In genomic region chr13:27852491-27852890, GRCh38 we compare ENCODE assay signal across 35 cellular contexts.
"Had no signal": no experiment of that assay in that cellular context is flagged by ENCODE, and none has a peak within 500 bp of the region (broad histone marks: within the 10 kb centered on the region; RNA-seq: fewer than 3 reads in every experiment).

No MANE protein-coding gene starts in this region.

- H3K27ac ChIP-seq: adrenal gland, body of pancreas, brain microvascular endothelial cell, breast epithelium, VCaP had no signal

- DNase-seq: activated B cell treated with CpG ODN at 0.5 μM for 24 hours; activated CD4-positive, alpha-beta memory T cell treated with anti-CD3 and anti-CD28 coated beads for 36 hours; activated CD4-positive, alpha-beta T cell treated with anti-CD3 and anti-CD28 coated beads for 4 hours; activated CD4-positive, alpha-beta T cell treated with anti-CD3 and anti-CD28 coated beads, Interleukin-2, amount 10 ng/mL, durations not matched to agents 24 days and 14 days; activated CD4-positive, alpha-beta T cell treated with anti-CD3 and anti-CD28 coated beads, Interleukin-2, amount 50 U/mL, for 1 hour; activated CD4-positive, alpha-beta T cell treated with anti-CD3 and anti-CD28 coated beads, Interleukin-2, amount 50 U/mL, for 4 hours; activated CD4-positive, CD25-positive, alpha-beta regulatory T cell treated with anti-CD3 and anti-CD28 coated beads, Interleukin-2, amount 50 U/mL, for 72 hours; activated CD8-positive, alpha-beta memory T cell treated with anti-CD3 and anti-CD28 coated beads, Interleukin-2, amount 50 U/mL, for 4 hours; activated CD8-positive, alpha-beta T cell treated with anti-CD3 and anti-CD28 coated beads for 36 hours; activated effector memory CD4-positive, alpha-beta T cell treated with anti-CD3 and anti-CD28 coated beads, Interleukin-2, amount 50 U/mL, for 16 hours; activated gamma-delta T cell treated with Interleukin-2 at 50 U/mL for 16 hours; activated naive CD4-positive, alpha-beta T cell; activated naive CD4-positive, alpha-beta T cell treated with anti-CD3 and anti-CD28 coated beads for 36 hours; activated naive CD4-positive, alpha-beta T cell treated with anti-CD3 and anti-CD28 coated beads, Interleukin-2, amount 50 U/mL, for 16 hours; activated naive CD8-positive, alpha-beta T cell treated with anti-CD3 and anti-CD28 coated beads for 36 hours; activated T-cell treated with anti-CD3 and anti-CD28 coated beads for 4 hours; activated T-cell treated with anti-CD3 and anti-CD28 coated beads, Interleukin-2, amount 50 U/mL, for 1 hour; activated T-cell treated with anti-CD3 and anti-CD28 coated beads, Interleukin-2, amount 50 U/mL, for 4 hours; activated T-cell treated with anti-CD3 and anti-CD28 coated beads, Interleukin-2, amount 50 U/mL, for 72 hours; adrenal gland; amniotic stem cell; aorta; body of pancreas; brain microvascular endothelial cell; central memory CD4-positive, alpha-beta T cell; T-helper 1 cell; T-helper 2 cell; T-helper 9 cell had no signal

- H3K36me3 Mint-ChIP-seq: activated CD4-positive, alpha-beta memory T cell treated with anti-CD3 and anti-CD28 coated beads for 36 hours; activated naive CD4-positive, alpha-beta T cell treated with anti-CD3 and anti-CD28 coated beads, Interleukin-2, amount 50 U/mL, for 72 hours; activated naive CD8-positive, alpha-beta T cell treated with anti-CD3 and anti-CD28 coated beads for 36 hours had no signal

- H3K27ac Mint-ChIP-seq: activated B cell treated with CpG ODN at 0.5 μM for 24 hours; activated CD4-positive, alpha-beta memory T cell treated with anti-CD3 and anti-CD28 coated beads for 36 hours; activated CD4-positive, alpha-beta T cell treated with anti-CD3 and anti-CD28 coated beads, Interleukin-2, amount 10 ng/mL, durations not matched to agents 24 days and 14 days; activated CD8-positive, alpha-beta T cell treated with anti-CD3 and anti-CD28 coated beads for 36 hours; activated naive CD4-positive, alpha-beta T cell treated with anti-CD3 and anti-CD28 coated beads for 36 hours; activated naive CD4-positive, alpha-beta T cell treated with anti-CD3 and anti-CD28 coated beads, Interleukin-2, amount 50 U/mL, for 72 hours; activated naive CD8-positive, alpha-beta T cell treated with anti-CD3 and anti-CD28 coated beads for 36 hours; activated T-cell treated with anti-CD3 and anti-CD28 coated beads, Interleukin-2, amount 50 U/mL, for 72 hours; activated T-helper 1 cell treated with anti-CD3 and anti-CD28 coated beads, Interleukin-12 subunit alpha, Interleukin-12 subunit beta, Interleukin-2, Interleukin-4 antibody, amounts not matched to agents 30 ng/mL and 10 ng/mL and 1 ng/mL, durations not matched to agents 14 hours and 24 hours and 36 hours; activated T-helper 17 cell treated with anti-CD3 and anti-CD28 coated beads, Interleukin-2, amount 50 U/mL, for 72 hours; T-helper 1 cell treated with Interleukin-12 subunit alpha and Interleukin-12 subunit beta and Interleukin-4 antibody, amounts not matched to agents 30 μg/mL and 1 μg/mL, for 36 hours; T-helper 2 cell treated with Interferon-gamma antibody and Interleukin-4, amounts not matched to agents 5 μg/mL and 100 μg/mL, for 36 hours had no signal

- ATAC-seq: activated CD8-positive, alpha-beta T cell treated with anti-CD3 and anti-CD28 coated beads for 36 hours; activated naive CD4-positive, alpha-beta T cell treated with anti-CD3 and anti-CD28 coated beads, Interleukin-2, amount 50 U/mL, for 72 hours; activated T-cell treated with anti-CD3 and anti-CD28 coated beads, Interleukin-2, amount 50 U/mL, for 4 hours; activated T-cell treated with anti-CD3 and anti-CD28 coated beads, Interleukin-2, amount 50 U/mL, for 72 hours; activated T-helper 17 cell treated with anti-CD3 and anti-CD28 coated beads, Interleukin-2, amount 50 U/mL, for 72 hours had no signal

- H3K4me1 ChIP-seq: adrenal gland, breast epithelium had no signal

- H3K9me3 Mint-ChIP-seq: activated B cell treated with CpG ODN at 0.5 μM for 24 hours; activated CD4-positive, alpha-beta memory T cell treated with anti-CD3 and anti-CD28 coated beads for 36 hours; activated CD4-positive, alpha-beta T cell treated with anti-CD3 and anti-CD28 coated beads, Interleukin-2, amount 10 ng/mL, durations not matched to agents 24 days and 14 days; activated CD8-positive, alpha-beta T cell treated with anti-CD3 and anti-CD28 coated beads for 36 hours; activated naive CD4-positive, alpha-beta T cell treated with anti-CD3 and anti-CD28 coated beads for 36 hours; activated naive CD4-positive, alpha-beta T cell treated with anti-CD3 and anti-CD28 coated beads, Interleukin-2, amount 50 U/mL, for 72 hours; activated naive CD8-positive, alpha-beta T cell treated with anti-CD3 and anti-CD28 coated beads for 36 hours; activated T-cell treated with anti-CD3 and anti-CD28 coated beads, Interleukin-2, amount 50 U/mL, for 4 hours; activated T-cell treated with anti-CD3 and anti-CD28 coated beads, Interleukin-2, amount 50 U/mL, for 72 hours; activated T-helper 1 cell treated with anti-CD3 and anti-CD28 coated beads, Interleukin-12 subunit alpha, Interleukin-12 subunit beta, Interleukin-2, Interleukin-4 antibody, amounts not matched to agents 30 ng/mL and 10 ng/mL and 1 ng/mL, durations not matched to agents 14 hours and 24 hours and 36 hours; activated T-helper 17 cell treated with anti-CD3 and anti-CD28 coated beads, Interleukin-2, amount 50 U/mL, for 72 hours; T-helper 1 cell treated with Interleukin-12 subunit alpha and Interleukin-12 subunit beta and Interleukin-4 antibody, amounts not matched to agents 30 μg/mL and 1 μg/mL, for 36 hours; T-helper 2 cell treated with Interferon-gamma antibody and Interleukin-4, amounts not matched to agents 5 μg/mL and 100 μg/mL, for 36 hours had no signal

- H3K36me3 ChIP-seq: adrenal gland, brain microvascular endothelial cell, breast epithelium had no signal

- H3K4me1 Mint-ChIP-seq: activated B cell treated with CpG ODN at 0.5 μM for 24 hours; activated CD4-positive, alpha-beta T cell treated with anti-CD3 and anti-CD28 coated beads, Interleukin-2, amount 10 ng/mL, durations not matched to agents 24 days and 14 days; activated naive CD8-positive, alpha-beta T cell treated with anti-CD3 and anti-CD28 coated beads for 36 hours; activated T-helper 17 cell treated with anti-CD3 and anti-CD28 coated beads, Interleukin-2, amount 50 U/mL, for 72 hours had no signal

- H3K4me3 Mint-ChIP-seq: activated B cell treated with CpG ODN at 0.5 μM for 24 hours; activated CD4-positive, alpha-beta memory T cell treated with anti-CD3 and anti-CD28 coated beads for 36 hours; activated CD4-positive, alpha-beta T cell treated with anti-CD3 and anti-CD28 coated beads, Interleukin-2, amount 10 ng/mL, durations not matched to agents 24 days and 14 days; activated CD8-positive, alpha-beta T cell treated with anti-CD3 and anti-CD28 coated beads for 36 hours; activated naive CD4-positive, alpha-beta T cell treated with anti-CD3 and anti-CD28 coated beads for 36 hours; activated naive CD8-positive, alpha-beta T cell treated with anti-CD3 and anti-CD28 coated beads for 36 hours; activated T-cell treated with anti-CD3 and anti-CD28 coated beads, Interleukin-2, amount 50 U/mL, for 4 hours; activated T-cell treated with anti-CD3 and anti-CD28 coated beads, Interleukin-2, amount 50 U/mL, for 72 hours; activated T-helper 1 cell treated with anti-CD3 and anti-CD28 coated beads, Interleukin-12 subunit alpha, Interleukin-12 subunit beta, Interleukin-2, Interleukin-4 antibody, amounts not matched to agents 30 ng/mL and 10 ng/mL and 1 ng/mL, durations not matched to agents 14 hours and 24 hours and 36 hours; activated T-helper 17 cell treated with anti-CD3 and anti-CD28 coated beads, Interleukin-2, amount 50 U/mL, for 72 hours; T-helper 1 cell treated with Interleukin-12 subunit alpha and Interleukin-12 subunit beta and Interleukin-4 antibody, amounts not matched to agents 30 μg/mL and 1 μg/mL, for 36 hours; T-helper 2 cell treated with Interferon-gamma antibody and Interleukin-4, amounts not matched to agents 5 μg/mL and 100 μg/mL, for 36 hours had no signal

- H3K9me3 ChIP-seq: adrenal gland, body of pancreas, breast epithelium had no signal

- H3K4me3 ChIP-seq: adrenal gland, body of pancreas, breast epithelium had no signal

- H3K27me3 ChIP-seq: body of pancreas, brain microvascular endothelial cell had no signal
